15 cellular contexts compared by ENCODE assay signal in genomic region chr17:51947160-51947559, GRCh38.
A peak's percentile ranks its signal among the peaks of the same experiment; 100 is the strongest.
DNase-seq lines count a peak whose midpoint lies in the region; ATAC-seq, FAIRE-seq and TF ChIP-seq lines count a peak whose summit lies in the region.
"Had no signal": no experiment of that assay in that cellular context is flagged by ENCODE, and none has a peak within 500 bp of the region (broad histone marks: within the 10 kb centered on the region; RNA-seq: fewer than 3 reads in every experiment).

No MANE protein-coding gene starts in this region.

- CTCF ChIA-PET in HepG2 (lab: Yijun Ruan, JAX; ENCODE audit: low intra/inter-chr PET ratio, low total read pairs): no interaction called here

- BruUV-seq in HepG2 (replicated peaks; lab: Mats Ljungman, UMichigan): no TSS peak

- ATAC-seq in HepG2 (no peak), right lobe of liver (no peak), foreskin keratinocyte (peak; percentile 50), HG02571 (IDR thresholded peaks at IDR 0.05; ENCODE audit: unreplicated experiment) (no peak), GM18502 (IDR thresholded peaks at IDR 0.05; ENCODE audit: poor library complexity, unreplicated experiment) (no peak)
- ATAC-seq: A549 had no signal

- TF ChIP-seq EP300 in HepG2 (IDR thresholded peaks at IDR 0.05; ENCODE audit: low read depth in 2 of 2, low read length in 2 of 2) (no peak), HepG2 (CRISPR knock-in tag; IDR thresholded peaks at IDR 0.05; ENCODE audit: borderline replicate concordance) (no peak)

- H3K79me2 ChIP-seq in HepG2 (ENCODE audit: insufficient read depth, low read length): no peaks in the 10 kb centered on the region

- FAIRE-seq in HepG2 (lab: Jason Lieb, UNC) (no peak), urothelium cell line (lab: Jason Lieb, UNC) (no peak)
- FAIRE-seq: H54 had no signal

- TF ChIP-seq RAD21 in HepG2 (CRISPR knock-in tag; IDR thresholded peaks at IDR 0.05): no peak

- TF ChIP-seq CTCF in HepG2 (CRISPR knock-in tag; IDR thresholded peaks at IDR 0.05): no peak
- no peak for TF ChIP-seq CTCF in right lobe of liver (IDR thresholded peaks at IDR 0.05)
- TF ChIP-seq CTCF in foreskin keratinocyte (conservative IDR thresholded peaks at IDR 0.05): no peak
- TF ChIP-seq CTCF in thyroid gland (IDR thresholded peaks at IDR 0.05): no peak

- 0% methylated on average over 3 of the region's 3 CpGs for WGBS in HepG2 (ENCODE audit: low lambda C conversion rate)
- 37% methylated on average over 3 of the region's 3 CpGs for WGBS in right lobe of liver (ENCODE audit: insufficient coverage, low coverage, low lambda C conversion rate, missing lambda C conversion rate)
- 73 to 74% methylated on average over 3 of the region's 3 CpGs for WGBS in thyroid gland, 2 donors

- no peak overlapping the region for H3K9ac ChIP-seq in HepG2 (ENCODE audit: insufficient read depth, low read depth, low read length)
- H3K9ac ChIP-seq: SK-N-SH had no signal

- H3K36me3 ChIP-seq in HepG2 (replicated peaks in 1 of 2; ENCODE audit: control insufficient read depth in 1 of 2, insufficient read depth in 2 of 2, low read length in 2 of 2) (no peaks in the 10 kb centered on the region), right lobe of liver (no peaks in the 10 kb centered on the region), thyroid gland (no peaks in the 10 kb centered on the region)

- H3K27me3 ChIP-seq in HepG2 (ENCODE audit: control insufficient read depth in 1 of 2, insufficient read depth in 2 of 2, low read length in 2 of 2) (no peaks in the 10 kb centered on the region), right lobe of liver (no peaks in the 10 kb centered on the region), foreskin keratinocyte (no peaks in the 10 kb centered on the region), thyroid gland (no peaks in the 10 kb centered on the region)

- TF ChIP-seq POLR2A in HepG2 (IDR thresholded peaks at IDR 0.05; ENCODE audit: insufficient read depth in 1 of 2, low read depth in 2 of 2, low read length in 2 of 2): no peak
- no peak for TF ChIP-seq POLR2A in right lobe of liver (IDR thresholded peaks at IDR 0.05)
- no peak for TF ChIP-seq POLR2A in thyroid gland (IDR thresholded peaks at IDR 0.05)

- H3K4me3 ChIP-seq in HepG2 (replicated peaks in 1 of 3; ENCODE audit: insufficient read depth in 1 of 3, low read depth in 2 of 3, low read length in 3 of 3) (no peak overlapping the region), right lobe of liver (no peak overlapping the region), thyroid gland (replicated peaks in 1 of 3) (no peak overlapping the region)
- H3K4me3 ChIP-seq: A549 had no signal

- H3K4me2 ChIP-seq in HepG2 (ENCODE audit: low read depth, low read length): no peak overlapping the region
- H3K4me2 ChIP-seq: A549, SK-N-SH had no signal

- POLR2A ChIA-PET in HepG2 (lab: Yijun Ruan, JAX): no interaction called here

- intact Hi-C loops in HepG2 (cut with micrococcal nuclease; ENCODE audit: unreplicated experiment): no loop called here
- intact Hi-C loops in right lobe of liver (cut with DNase I): no loop called here
- intact Hi-C loops in thyroid gland (cut with DNase I): no loop called here

- H3K27ac ChIP-seq in HepG2 (ENCODE audit: extremely low read length, insufficient read depth, low read length) (no peak overlapping the region), right lobe of liver (no peak overlapping the region), foreskin keratinocyte (no peak overlapping the region), thyroid gland (no peak overlapping the region)
- H3K27ac ChIP-seq: A549 had no signal

- H3K9me3 ChIP-seq in HepG2 (ENCODE audit: low read length) (no peaks in the 10 kb centered on the region; the same call in 1 of the 2 replicates), right lobe of liver (no peaks in the 10 kb centered on the region), thyroid gland (no peaks in the 10 kb centered on the region)
- H3K9me3 ChIP-seq: A549, SK-N-SH had no signal

- no peak overlapping the region for H2AFZ ChIP-seq in HepG2 (ENCODE audit: low read length)

- in situ Hi-C loops in HepG2 (cut with HindIII; ENCODE audit: extremely low pct_ligation_motif_present, low pct_unique_long_range_greater_than_20kb): no loop called here

- no peaks in the 10 kb centered on the region for H4K20me1 ChIP-seq in HepG2 (ENCODE audit: insufficient read depth, low read length)

- H3K4me1 ChIP-seq in HepG2 (ENCODE audit: insufficient read depth, low read length) (no peaks in the 10 kb centered on the region), right lobe of liver (no peaks in the 10 kb centered on the region), foreskin keratinocyte (no peaks in the 10 kb centered on the region), thyroid gland (no peaks in the 10 kb centered on the region)
- H3K4me1 ChIP-seq: A549 had no signal

- peak; percentile 6 for DNase-seq in HepG2 (ENCODE audit: low spot score)
- DNase-seq in right lobe of liver: no peak
- peak; percentile 62 for DNase-seq in NCI-H748 treated with DMSO at 0.1 percent for 48 hours (lab: John Stamatoyannopoulos, UW)
- peak in 1 of 2 donors; percentile 68 for DNase-seq in foreskin keratinocyte
- DNase-seq in urothelium cell line (ENCODE audit: low spot score): peak; percentile 10
- no peak for DNase-seq in thyroid gland
- DNase-seq: Kasumi-1, NCI-H1417 treated with DMSO at 0.1 percent for 48 hours, NCI-H446, SK-N-SH, T-helper 1 cell had no signal

TF ChIP-seq in HepG2, 621 proteins besides CTCF, POLR2A, EP300 and RAD21:
- TF ChIP-seq ZNF441 (CRISPR knock-in tag; IDR thresholded peaks at IDR 0.05; ENCODE audit: borderline replicate concordance): peak; percentile 61; the same call in 1 of the 2 replicates
- TF ChIP-seq ZNF883 (CRISPR knock-in tag; IDR thresholded peaks at IDR 0.05; ENCODE audit: not compliant biosample characterization): no peak
- no peak for TF ChIP-seq LRRFIP1 (CRISPR knock-in tag; conservative IDR thresholded peaks at IDR 0.05)

Comparison
In these comparisons a context has a peak if more than half of its experiments do, and no peak if none do; other contexts are left out.
1. DNase-seq: peak in HepG2 (single experiment), NCI-H748 treated with DMSO at 0.1 percent for 48 hours (single experiment) and urothelium cell line (single experiment); none in right lobe of liver (0 of 3) and thyroid gland (0 of 2).